ENCODE assay signal across 1 cellular context in the genomic region with DNA sequence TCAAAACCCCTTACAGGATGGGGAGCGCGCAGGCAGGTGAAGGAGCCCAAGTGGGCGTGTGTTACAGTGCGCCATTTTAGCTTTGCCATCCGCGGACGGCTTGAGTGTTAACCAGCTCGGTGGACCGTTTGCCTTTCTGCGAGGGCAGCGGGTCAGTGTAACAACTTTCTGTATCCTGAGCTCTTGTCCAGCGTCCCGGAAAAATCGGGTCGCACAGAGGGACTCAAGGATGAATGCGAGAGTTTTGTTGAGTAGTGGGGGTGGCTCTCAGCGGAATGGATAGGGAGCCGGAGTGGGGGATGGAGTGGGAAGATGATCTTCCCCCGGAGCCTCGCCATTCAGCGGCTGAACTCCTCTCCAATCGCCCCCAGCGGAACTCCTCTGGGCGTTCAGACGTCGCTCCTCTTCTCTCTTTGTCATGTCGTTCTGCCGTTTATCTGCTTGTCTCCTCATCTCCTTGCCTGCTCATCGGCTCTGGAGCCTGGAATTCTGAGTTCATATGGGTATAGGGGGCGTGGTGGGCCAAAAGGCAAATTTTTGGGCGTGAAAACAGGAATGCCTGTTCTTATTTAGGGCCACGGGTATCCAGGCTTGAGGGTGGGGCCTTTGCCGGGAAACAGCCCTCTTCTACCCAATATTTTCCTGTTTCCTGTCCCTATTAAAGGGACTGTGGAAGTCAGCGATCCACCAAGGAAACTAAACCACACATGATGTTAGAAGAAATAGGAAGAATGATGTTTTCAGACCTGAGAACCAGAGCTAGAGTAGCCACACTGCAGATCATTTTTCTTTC.
TF ChIP-seq lines count a peak whose summit lies in the region.

No MANE protein-coding gene starts in this region.

TF ChIP-seq in IMR-90, 13 proteins besides CTCF, POLR2A, EP300 and RAD21:
- TF ChIP-seq, protein P1, sequence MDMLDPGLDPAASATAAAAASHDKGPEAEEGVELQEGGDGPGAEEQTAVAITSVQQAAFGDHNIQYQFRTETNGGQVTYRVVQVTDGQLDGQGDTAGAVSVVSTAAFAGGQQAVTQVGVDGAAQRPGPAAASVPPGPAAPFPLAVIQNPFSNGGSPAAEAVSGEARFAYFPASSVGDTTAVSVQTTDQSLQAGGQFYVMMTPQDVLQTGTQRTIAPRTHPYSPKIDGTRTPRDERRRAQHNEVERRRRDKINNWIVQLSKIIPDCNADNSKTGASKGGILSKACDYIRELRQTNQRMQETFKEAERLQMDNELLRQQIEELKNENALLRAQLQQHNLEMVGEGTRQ (IDR thresholded peaks at IDR 0.05; ENCODE audit: low read depth, low read length): no peak
- TF ChIP-seq SMC3 (IDR thresholded peaks at IDR 0.05; ENCODE audit: low read depth, low read length): no peak
- TF ChIP-seq BHLHE40 (IDR thresholded peaks at IDR 0.05; ENCODE audit: low read depth, low read length): no peak
- no peak for TF ChIP-seq MXI1 (IDR thresholded peaks at IDR 0.05; ENCODE audit: borderline replicate concordance, low read depth, low read length)
- TF ChIP-seq RFX5 (IDR thresholded peaks at IDR 0.05; ENCODE audit: low read depth, low read length): no peak
- TF ChIP-seq, protein P2, sequence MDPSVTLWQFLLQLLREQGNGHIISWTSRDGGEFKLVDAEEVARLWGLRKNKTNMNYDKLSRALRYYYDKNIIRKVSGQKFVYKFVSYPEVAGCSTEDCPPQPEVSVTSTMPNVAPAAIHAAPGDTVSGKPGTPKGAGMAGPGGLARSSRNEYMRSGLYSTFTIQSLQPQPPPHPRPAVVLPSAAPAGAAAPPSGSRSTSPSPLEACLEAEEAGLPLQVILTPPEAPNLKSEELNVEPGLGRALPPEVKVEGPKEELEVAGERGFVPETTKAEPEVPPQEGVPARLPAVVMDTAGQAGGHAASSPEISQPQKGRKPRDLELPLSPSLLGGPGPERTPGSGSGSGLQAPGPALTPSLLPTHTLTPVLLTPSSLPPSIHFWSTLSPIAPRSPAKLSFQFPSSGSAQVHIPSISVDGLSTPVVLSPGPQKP (IDR thresholded peaks at IDR 0.05; ENCODE audit: borderline replicate concordance, low read depth, low read length): no peak
- no peak for TF ChIP-seq FOS (IDR thresholded peaks at IDR 0.05; ENCODE audit: low read depth, low read length)
- no peak for TF ChIP-seq MAFK (IDR thresholded peaks at IDR 0.05; ENCODE audit: low read depth, low read length)
- TF ChIP-seq MAZ (IDR thresholded peaks at IDR 0.05; ENCODE audit: borderline replicate concordance, low read depth, low read length): no peak
- no peak for TF ChIP-seq RCOR1 (IDR thresholded peaks at IDR 0.05; ENCODE audit: insufficient replicate concordance, low read length)
- no peak for TF ChIP-seq CEBPB (IDR thresholded peaks at IDR 0.05; ENCODE audit: low read depth, low read length)
- TF ChIP-seq NFE2L2 (IDR thresholded peaks at IDR 0.05; ENCODE audit: low read depth, low read length): no peak
- TF ChIP-seq CHD1 (IDR thresholded peaks at IDR 0.05; ENCODE audit: low read depth, low read length): no peak
